ENCODE assay signal across 18 cellular contexts in the genomic region with DNA sequence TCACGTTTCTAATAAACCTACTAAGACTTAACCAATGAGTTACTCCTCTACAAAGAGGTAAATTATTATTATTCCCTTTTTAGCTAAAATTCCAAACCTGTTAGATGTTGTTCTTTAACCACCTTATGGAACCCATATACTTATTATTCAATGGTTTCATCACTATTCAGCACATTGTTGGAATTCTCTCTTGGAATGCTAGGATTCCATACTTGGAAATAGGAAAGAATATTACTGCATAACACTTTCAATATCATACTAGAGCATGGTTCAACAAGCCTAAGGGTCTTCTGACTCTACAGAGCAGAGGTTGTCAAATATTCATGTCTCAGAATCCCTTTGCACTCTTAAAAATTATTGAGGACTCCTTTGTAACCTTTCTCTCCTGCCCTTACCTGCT.
DNase-seq lines count a peak whose midpoint lies in the region; ATAC-seq and TF ChIP-seq lines count a peak whose summit lies in the region.
"Had no signal": no experiment of that assay in that cellular context is flagged by ENCODE, and none has a peak within 500 bp of the region (broad histone marks: within the 10 kb centered on the region; RNA-seq: fewer than 3 reads in every experiment).

No MANE protein-coding gene starts in this region.

- H2BK120ac ChIP-seq in H9 (ENCODE audit: low read depth, low read length, poor library complexity, severe bottlenecking): no peak overlapping the region

- H3K14ac ChIP-seq in H9 (ENCODE audit: insufficient read depth, low read length): no peak overlapping the region

- no peak overlapping the region for H3K27ac ChIP-seq in H9 (ENCODE audit: insufficient read length, low read depth, low read length)
- peak overlapping the region; percentile 56 for H3K27ac ChIP-seq in smooth muscle cell (ENCODE audit: low read depth)
- no peak overlapping the region for H3K27ac ChIP-seq in SJCRH30
- H3K27ac ChIP-seq: KMS-11 had no signal

- no peak overlapping the region for H4K91ac ChIP-seq in H9 (ENCODE audit: insufficient read length, low read depth, low read length)

- H3K56ac ChIP-seq in H9 (ENCODE audit: insufficient read length, low read depth, low read length): no peak overlapping the region

- no peak overlapping the region for H3K4me3 ChIP-seq in smooth muscle cell
- H3K4me3 ChIP-seq in SJCRH30: no peak overlapping the region

- H4K5ac ChIP-seq in H9 (ENCODE audit: insufficient read length, low read depth, low read length): no peak overlapping the region

- H3K79me2 ChIP-seq in H9 (ENCODE audit: insufficient read depth, low read length) (no peaks in the 10 kb centered on the region), smooth muscle cell (ENCODE audit: low read depth) (no peaks in the 10 kb centered on the region)

- BruUV-seq in Calu3 (replicated peaks; lab: Mats Ljungman, UMichigan): no TSS peak

- H3K36me3 ChIP-seq in smooth muscle cell (ENCODE audit: low read depth): peaks cover 9% of the 10 kb centered on the region
- peaks cover 24% of the 10 kb centered on the region for H3K36me3 ChIP-seq in SJCRH30

- H3K27me3 ChIP-seq in H9 (ENCODE audit: insufficient read depth, low read length): no peaks in the 10 kb centered on the region
- no peaks in the 10 kb centered on the region for H3K27me3 ChIP-seq in smooth muscle cell (ENCODE audit: low read depth)
- H3K27me3 ChIP-seq in SJCRH30: no peaks in the 10 kb centered on the region

- CTCF ChIA-PET in Calu3 (lab: Charles Lee): no interaction called here

- H3F3A ChIP-seq in smooth muscle cell (ENCODE audit: low read depth): no peaks in the 10 kb centered on the region

- no peaks in the 10 kb centered on the region for H3K4me1 Mint-ChIP-seq in Calu3 (ENCODE audit: low read depth, unreplicated experiment)
- H3K4me1 Mint-ChIP-seq in H9: peaks cover 17 to 31% of the 10 kb centered on the region in 2 experiments
- peaks cover 18% of the 10 kb centered on the region for H3K4me1 Mint-ChIP-seq in chondrocyte (ENCODE audit: low read depth)

- H3K23me2 ChIP-seq in H9 (ENCODE audit: insufficient read length, low read depth, low read length, poor library complexity, severe bottlenecking): no peaks in the 10 kb centered on the region

- H3K4ac ChIP-seq in H9 (ENCODE audit: low read depth, low read length): no peak overlapping the region

- no peak overlapping the region for H3K23ac ChIP-seq in H9 (ENCODE audit: insufficient read length, low read depth, low read length)

- DNase-seq in Calu3: no peak
- DNase-seq in H9: no peak
- DNase-seq in chondrocyte (ENCODE audit: low spot score): no peak
- no peak for DNase-seq in smooth muscle cell (lab: John Stamatoyannopoulos, UW; ENCODE audit: unreplicated experiment)
- DNase-seq in SJCRH30: no peak
- no peak for DNase-seq in amygdala (lab: John Stamatoyannopoulos, UW)
- DNase-seq: CD4-positive, CD25-positive, alpha-beta regulatory T cell; DND-41; NCI-H1048; NCI-H146; NCI-H2081; NCI-H510A; NCI-H774; RPMI8226; SIG-M5 had no signal

- H3K9me3 ChIP-seq in H9 (ENCODE audit: control insufficient read depth, low read depth, low read length) (no peaks in the 10 kb centered on the region), smooth muscle cell (replicated peaks; ENCODE audit: low read depth) (no peaks in the 10 kb centered on the region), SJCRH30 (replicated peaks) (no peaks in the 10 kb centered on the region)

- no peak overlapping the region for H3K18ac ChIP-seq in H9 (ENCODE audit: insufficient read length, low read depth, low read length)

- H3K27ac Mint-ChIP-seq in Calu3 (ENCODE audit: unreplicated experiment) (peak overlapping the region; percentile 1), H9 (peak overlapping the region in 2 of 3 experiments; percentile 69 to 91; a peak in 5 of 7 replicates), chondrocyte (ENCODE audit: unreplicated experiment) (peak overlapping the region; percentile 13)
- H3K27ac Mint-ChIP-seq: B cell had no signal

- H3K9ac ChIP-seq in H9 (ENCODE audit: extremely low read depth, insufficient read length, low read length) (no peak overlapping the region), smooth muscle cell (ENCODE audit: low read depth) (no peak overlapping the region)
- H3K9ac ChIP-seq: KMS-11 had no signal

- ATAC-seq in HG02759 (IDR thresholded peaks at IDR 0.05; ENCODE audit: unreplicated experiment): no peak

- H4K8ac ChIP-seq in H9 (replicated peaks; ENCODE audit: insufficient read length, low read depth, low read length): no peak overlapping the region

- H3K4me2 ChIP-seq in H9 (ENCODE audit: insufficient read depth, insufficient read length, low read length) (no peak overlapping the region), smooth muscle cell (peak overlapping the region; percentile 3)
- H3K4me2 ChIP-seq: KMS-11 had no signal

- intact Hi-C loops in Calu3 (cut with micrococcal nuclease; ENCODE audit: unreplicated experiment): no loop called here

- no peak overlapping the region for H2AFZ ChIP-seq in H9 (ENCODE audit: low read length)
- H2AFZ ChIP-seq in smooth muscle cell (ENCODE audit: low read depth): no peak overlapping the region

- H3K4me1 ChIP-seq in H9 (ENCODE audit: insufficient read depth, low read length): peaks cover 3% of the 10 kb centered on the region; the same call in 1 of the 2 replicates
- H3K4me1 ChIP-seq in smooth muscle cell (ENCODE audit: low read depth): peaks cover 8% of the 10 kb centered on the region
- H3K4me1 ChIP-seq in SJCRH30: peaks cover 3% of the 10 kb centered on the region; the same call in 1 of the 2 replicates

- H2AK5ac ChIP-seq in H9 (ENCODE audit: insufficient read length, low read length): no peak overlapping the region

- H3K4me3 Mint-ChIP-seq in Calu3 (ENCODE audit: low read depth, unreplicated experiment) (no peak overlapping the region), H9 (no peak overlapping the region), chondrocyte (ENCODE audit: unreplicated experiment) (no peak overlapping the region)
- H3K4me3 Mint-ChIP-seq: B cell; CD4-positive, CD25-positive, alpha-beta regulatory T cell had no signal

- H3K36me3 Mint-ChIP-seq in Calu3 (ENCODE audit: insufficient read depth, unreplicated experiment) (peaks cover 14% of the 10 kb centered on the region), H9 (ENCODE audit: insufficient read depth in 1 of 3, low read depth in 3 of 3) (peaks cover 12 to 33% (median 25%) of the 10 kb centered on the region in 3 experiments; a peak in 6 of 7 replicates), chondrocyte (ENCODE audit: low read depth) (peaks cover 17% of the 10 kb centered on the region)

- H3K27me3 Mint-ChIP-seq in Calu3 (ENCODE audit: unreplicated experiment): no peaks in the 10 kb centered on the region
- no peaks in the 10 kb centered on the region for H3K27me3 Mint-ChIP-seq in H9 (ENCODE audit: low read depth)
- no peaks in the 10 kb centered on the region for H3K27me3 Mint-ChIP-seq in chondrocyte (ENCODE audit: low read depth)
- H3K27me3 Mint-ChIP-seq: B cell; CD4-positive, CD25-positive, alpha-beta regulatory T cell had no signal

- H3K79me1 ChIP-seq in H9 (ENCODE audit: insufficient read depth, low read depth, low read length, poor library complexity, severe bottlenecking): no peaks in the 10 kb centered on the region

- H3T11ph ChIP-seq in H9 (ENCODE audit: low read length): no peak overlapping the region

- H4K20me1 ChIP-seq in H9 (ENCODE audit: control insufficient read depth, insufficient read depth, insufficient read length) (no peaks in the 10 kb centered on the region), smooth muscle cell (ENCODE audit: low read depth) (no peaks in the 10 kb centered on the region)

- H2BK15ac ChIP-seq in H9 (ENCODE audit: low read depth, low read length): no peak overlapping the region

- no peak for TF ChIP-seq CTCF in Calu3 (IDR thresholded peaks at IDR 0.05; ENCODE audit: unreplicated experiment)
- no peak for TF ChIP-seq CTCF in H9 (conservative IDR thresholded peaks at IDR 0.05)
- no peak for TF ChIP-seq CTCF in chondrocyte (IDR thresholded peaks at IDR 0.05)
- no peak for TF ChIP-seq CTCF in smooth muscle cell (IDR thresholded peaks at IDR 0.05; ENCODE audit: borderline replicate concordance, insufficient read depth, poor library complexity, severe bottlenecking)

- H3K9me3 Mint-ChIP-seq in Calu3 (ENCODE audit: low read depth, unreplicated experiment): no peaks in the 10 kb centered on the region
- no peaks in the 10 kb centered on the region for H3K9me3 Mint-ChIP-seq in H9
- H3K9me3 Mint-ChIP-seq in chondrocyte (ENCODE audit: low read depth): no peaks in the 10 kb centered on the region
- H3K9me3 Mint-ChIP-seq: CD4-positive, CD25-positive, alpha-beta regulatory T cell had no signal

- no peak overlapping the region for H2BK12ac ChIP-seq in H9 (ENCODE audit: insufficient read length, low read depth, low read length)

- no CpG with 5 or more reads among the region's 1 CpG for WGBS in H9 (ENCODE audit: extremely low coverage, insufficient read length, low lambda C conversion rate)
- WGBS in smooth muscle cell (ENCODE audit: low lambda C conversion rate): 76% methylated on average over 1 of the region's 1 CpG

- no peak overlapping the region for H2BK5ac ChIP-seq in H9 (ENCODE audit: insufficient read length, low read length)

- no peak overlapping the region for H2BK20ac ChIP-seq in H9 (ENCODE audit: low read depth, low read length, poor library complexity, severe bottlenecking)

Comparison
In these comparisons a context has a peak if more than half of its experiments do, and no peak if none do; other contexts are left out.
1. H3K27ac Mint-ChIP-seq: peak in every context shown above with its lines; median percentile 80 in H9; 13 in chondrocyte; 1 in Calu3.